9 cellular contexts compared by ENCODE assay signal in the genomic region with DNA sequence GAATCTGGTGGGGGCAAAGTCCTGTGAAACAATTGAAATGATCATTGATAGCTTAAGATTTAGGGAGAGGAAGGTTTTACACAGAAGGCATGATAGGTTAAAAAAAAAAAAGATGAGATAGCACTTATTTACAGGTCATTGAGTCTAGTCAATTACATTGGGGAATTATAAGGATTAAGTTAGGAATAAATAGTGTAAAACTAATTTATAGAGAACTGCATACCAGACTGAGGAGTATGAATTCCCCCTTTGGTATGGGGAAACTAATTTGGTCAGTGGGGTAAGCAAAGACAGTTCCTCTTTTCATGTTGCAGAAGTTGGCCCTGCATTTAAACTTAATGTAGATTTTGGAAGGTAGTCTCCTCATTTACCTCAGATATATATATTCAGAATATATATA. TPM values are rescaled to one million over a fixed set of nuclear protein-coding genes. Genes with fewer than 3 reads are reported as not detected.
A peak's percentile ranks its signal among the peaks of the same experiment; 100 is the strongest.
DNase-seq lines count a peak whose midpoint lies in the region; ATAC-seq lines count a peak whose summit lies in the region.
"Had no signal": no experiment of that assay in that cellular context is flagged by ENCODE, and none has a peak within 500 bp of the region (broad histone marks: within the 10 kb centered on the region; RNA-seq: fewer than 3 reads in every experiment).

No MANE protein-coding gene starts in this region.

- no peak overlapping the region for H3K4me3 ChIP-seq in mesendoderm (ENCODE audit: low read length)

- H3K9ac ChIP-seq in mesendoderm (ENCODE audit: low read length) = no peak overlapping the region

- no peak overlapping the region for H3K4me3 Mint-ChIP-seq in activated naive CD8-positive, alpha-beta T cell treated with anti-CD3 and anti-CD28 coated beads for 36 hours
- no peak overlapping the region for H3K4me3 Mint-ChIP-seq in T-helper 2 cell treated with Interferon-gamma antibody and Interleukin-4, amounts not matched to agents 5 μg/mL and 100 μg/mL, for 36 hours

- no peak overlapping the region for H4K8ac ChIP-seq in mesendoderm (ENCODE audit: low read depth, low read length)

- peaks cover 37% of the 10 kb centered on the region for H3K36me3 Mint-ChIP-seq in activated naive CD8-positive, alpha-beta T cell treated with anti-CD3 and anti-CD28 coated beads for 36 hours
- H3K36me3 Mint-ChIP-seq in T-helper 2 cell treated with Interferon-gamma antibody and Interleukin-4, amounts not matched to agents 5 μg/mL and 100 μg/mL, for 36 hours (ENCODE audit: low read depth) = peaks cover 28% of the 10 kb centered on the region

- no peaks in the 10 kb centered on the region for H3K27me3 Mint-ChIP-seq in activated naive CD8-positive, alpha-beta T cell treated with anti-CD3 and anti-CD28 coated beads for 36 hours
- no peaks in the 10 kb centered on the region for H3K27me3 Mint-ChIP-seq in T-helper 2 cell treated with Interferon-gamma antibody and Interleukin-4, amounts not matched to agents 5 μg/mL and 100 μg/mL, for 36 hours (ENCODE audit: low read depth)

- H3K18ac ChIP-seq in mesendoderm (ENCODE audit: low read length) = no peak overlapping the region

- H3K27ac ChIP-seq in mesendoderm (ENCODE audit: low read depth, low read length) = no peak overlapping the region

- no peak overlapping the region for H2BK120ac ChIP-seq in mesendoderm (ENCODE audit: low read depth, low read length)

- no peak overlapping the region for H2BK5ac ChIP-seq in mesendoderm (ENCODE audit: low read length)

- H2AK5ac ChIP-seq in mesendoderm (ENCODE audit: low read length) = no peak overlapping the region

- no peak overlapping the region for H2BK15ac ChIP-seq in mesendoderm (replicated peaks; ENCODE audit: low read depth)

- H3K4me1 Mint-ChIP-seq in activated naive CD8-positive, alpha-beta T cell treated with anti-CD3 and anti-CD28 coated beads for 36 hours = peaks cover 66% of the 10 kb centered on the region
- peaks cover 49% of the 10 kb centered on the region for H3K4me1 Mint-ChIP-seq in T-helper 2 cell treated with Interferon-gamma antibody and Interleukin-4, amounts not matched to agents 5 μg/mL and 100 μg/mL, for 36 hours (ENCODE audit: low read depth)

- H3K79me2 ChIP-seq in mesendoderm (ENCODE audit: control insufficient read depth, insufficient read depth, low read length) = peaks cover 13% of the 10 kb centered on the region

- H3K79me1 ChIP-seq in mesendoderm (ENCODE audit: low read length) = peaks cover 4% of the 10 kb centered on the region

- no peaks in the 10 kb centered on the region for H3K27me3 ChIP-seq in mesendoderm (ENCODE audit: insufficient read depth, low read length, poor library complexity)

- H3K27ac Mint-ChIP-seq in activated naive CD8-positive, alpha-beta T cell treated with anti-CD3 and anti-CD28 coated beads for 36 hours = peak overlapping the region; percentile 60
- no peak overlapping the region for H3K27ac Mint-ChIP-seq in T-helper 2 cell treated with Interferon-gamma antibody and Interleukin-4, amounts not matched to agents 5 μg/mL and 100 μg/mL, for 36 hours

- no peak overlapping the region for H3K56ac ChIP-seq in mesendoderm (ENCODE audit: low read length)

- no peak overlapping the region for H3K23ac ChIP-seq in mesendoderm (ENCODE audit: low read length)

- no peaks in the 10 kb centered on the region for H3K9me3 Mint-ChIP-seq in activated naive CD8-positive, alpha-beta T cell treated with anti-CD3 and anti-CD28 coated beads for 36 hours
- H3K9me3 Mint-ChIP-seq in T-helper 2 cell treated with Interferon-gamma antibody and Interleukin-4, amounts not matched to agents 5 μg/mL and 100 μg/mL, for 36 hours = no peaks in the 10 kb centered on the region

- H3K4ac ChIP-seq in mesendoderm (ENCODE audit: low read depth, low read length) = no peak overlapping the region

- H4K5ac ChIP-seq in mesendoderm (ENCODE audit: low read length) = no peak overlapping the region

- ATAC-seq in GM19043 (IDR thresholded peaks at IDR 0.05; ENCODE audit: low read depth, unreplicated experiment) (peak; percentile 45), HG03354 (IDR thresholded peaks at IDR 0.05; ENCODE audit: poor library complexity, severe bottlenecking, unreplicated experiment) (peak; percentile 56)

- DNase-seq in CD1c-positive myeloid dendritic cell (ENCODE audit: extremely low spot score) (peak; percentile 75), NCI-H146 treated with DMSO at 0.1 percent for 48 hours (lab: John Stamatoyannopoulos, UW; ENCODE audit: unreplicated experiment) (no peak), mesendoderm (no peak)
- no peak for DNase-seq in activated naive CD8-positive, alpha-beta T cell treated with anti-CD3 and anti-CD28 coated beads for 36 hours
- DNase-seq in T-helper 2 cell treated with Interferon-gamma antibody and Interleukin-4, amounts not matched to agents 5 μg/mL and 100 μg/mL, for 36 hours (ENCODE audit: low spot score) = no peak
- no peak for DNase-seq in stimulated activated CD4-positive, alpha-beta T cell treated with anti-CD3 and anti-CD28 coated beads, Interleukin-2, amount 100 ng/mL, for 24 hours
- DNase-seq: DMS79 had no signal

- H3K36me3 ChIP-seq in mesendoderm (ENCODE audit: control insufficient read depth, insufficient read depth, low read length) = no peaks in the 10 kb centered on the region

- H3K4me2 ChIP-seq in mesendoderm (ENCODE audit: low read length) = no peak overlapping the region

- H3K4me1 ChIP-seq in mesendoderm (ENCODE audit: control insufficient read depth, low read depth, low read length) = peaks cover 2% of the 10 kb centered on the region

RNA-seq across cellular contexts. Expression of a gene that starts 10.7 kb away (rescaled TPM):
- 100 to 1,000 TPM; 192 to 201 TPM for total RNA-seq in activated naive CD8-positive, alpha-beta T cell treated with anti-CD3 and anti-CD28 coated beads for 36 hours
- polyA plus RNA-seq in mesendoderm (2013, experiment 1 of 2) = 41.6 TPM
- 41.3 TPM for polyA plus RNA-seq in mesendoderm (2013, experiment 2 of 2)
